ENCODE assay signal across 11 cellular contexts in the genomic region with DNA sequence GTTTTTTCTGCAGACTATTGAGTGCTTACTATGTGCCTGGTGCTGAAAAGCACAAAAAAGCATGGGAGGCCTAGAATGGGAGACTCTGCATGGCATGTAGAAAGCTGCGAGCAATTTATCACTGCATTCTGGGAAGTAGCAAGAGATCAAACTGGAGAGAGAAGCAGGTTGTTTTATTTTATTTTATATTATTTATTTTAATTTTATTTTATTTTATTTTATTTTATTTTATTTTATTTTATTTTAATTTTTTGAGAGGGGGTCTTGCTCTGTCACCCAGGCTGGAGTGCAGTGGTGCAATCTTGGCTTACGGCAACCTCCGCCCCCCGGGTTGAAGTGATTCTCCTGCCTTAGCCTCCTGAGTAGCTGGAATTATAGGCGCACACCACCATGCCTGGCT. TPM values are rescaled to one million over a fixed set of nuclear protein-coding genes. Genes with fewer than 3 reads are reported as not detected.
"Had no signal": no experiment of that assay in that cellular context is flagged by ENCODE, and none has a peak within 500 bp of the region (broad histone marks: within the 10 kb centered on the region; RNA-seq: fewer than 3 reads in every experiment).

No MANE protein-coding gene starts in this region.

RNA-seq across cellular contexts. Expression of a gene that starts 17.2 kb away (rescaled TPM):
- total RNA-seq: cerebellum, dermis microvascular lymphatic vessel endothelial cell, endodermal cell, esophagus squamous epithelium, glomerular endothelial cell, kidney epithelial cell, left cardiac atrium, mammary epithelial cell, mesenteric fat pad, mononuclear cell had no signal
- polyA plus RNA-seq: keratinocyte, mammary epithelial cell had no signal
